Comparison of ENCODE assay signal across 1 cellular context in the genomic region with DNA sequence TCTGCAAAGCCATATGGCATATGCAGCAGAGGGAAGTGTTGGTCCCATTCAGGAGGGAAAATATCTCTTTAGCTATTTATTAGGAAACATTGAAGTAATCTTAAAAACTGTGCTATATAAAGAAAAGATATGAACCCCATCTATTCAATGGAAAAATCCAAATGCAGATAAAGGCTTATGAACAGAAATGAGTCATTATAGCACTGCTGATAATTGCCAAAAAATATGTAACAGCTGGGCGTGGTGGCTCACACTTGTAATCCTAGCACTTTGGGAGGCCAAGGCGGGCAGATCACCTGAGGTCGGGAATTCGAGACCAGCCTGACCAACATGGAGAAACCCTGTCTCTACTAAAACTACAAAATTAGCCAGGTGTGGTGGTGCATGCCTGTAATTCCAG. TPM values are rescaled to one million over a fixed set of nuclear protein-coding genes. Genes with fewer than 3 reads are reported as not detected.
"Had no signal": no experiment of that assay in that cellular context is flagged by ENCODE, and none has a peak within 500 bp of the region (broad histone marks: within the 10 kb centered on the region; RNA-seq: fewer than 3 reads in every experiment).

No MANE protein-coding gene starts in this region.

RNA-seq across cellular contexts. Expression of gene PTPN3, which starts 11.9 kb away (rescaled TPM):
- total RNA-seq: endothelial cell of umbilical vein had no signal
